ENCODE assay signal across 8 cellular contexts in the genomic region with DNA sequence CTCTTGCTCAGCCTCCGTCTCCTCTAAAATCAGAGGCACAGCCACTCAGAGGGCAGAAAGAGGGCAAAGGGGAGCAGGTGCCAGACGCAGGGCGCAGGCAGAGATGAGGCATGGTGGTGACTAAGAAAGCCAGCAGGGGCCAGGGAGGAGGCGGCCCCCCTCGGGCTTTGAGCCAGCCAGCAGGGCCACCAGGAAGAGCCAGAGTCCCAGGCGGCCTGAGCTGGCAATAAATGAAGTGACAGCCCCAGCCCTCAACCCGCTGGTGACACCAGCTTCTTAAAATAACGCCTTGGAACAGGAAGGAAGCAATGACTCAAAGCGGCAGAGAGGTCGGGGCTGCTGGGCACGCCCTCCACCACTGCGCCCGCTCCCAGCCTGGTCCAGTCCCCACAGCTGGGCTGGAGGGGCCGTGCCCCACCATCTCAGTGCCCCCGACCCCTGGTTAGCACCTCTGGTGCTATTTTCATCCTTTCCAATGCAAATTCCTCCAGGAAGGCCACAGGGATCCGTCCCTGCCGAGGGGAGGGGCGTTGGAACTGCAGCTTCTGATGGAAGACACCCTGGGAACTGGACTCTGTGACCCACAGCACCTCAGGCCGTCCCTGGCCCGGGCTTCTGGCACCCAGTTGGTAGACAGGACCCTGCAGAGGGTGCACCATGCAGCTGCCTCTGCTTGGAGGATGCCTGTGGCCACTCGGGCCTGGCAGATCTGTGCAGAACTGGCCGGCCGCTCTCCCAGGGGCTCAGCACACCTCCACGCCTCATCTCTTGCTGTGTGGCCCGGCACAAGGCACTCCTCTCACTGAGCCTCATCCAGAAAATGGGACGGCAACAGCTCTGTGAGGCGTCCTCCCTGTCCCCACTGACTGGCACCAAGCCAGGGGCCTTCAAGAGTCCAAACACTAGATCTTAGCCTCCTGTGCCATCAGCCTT.
A peak's percentile ranks its signal among the peaks of the same experiment; 100 is the strongest.
DNase-seq lines count a peak whose midpoint lies in the region; ATAC-seq, FAIRE-seq and TF ChIP-seq lines count a peak whose summit lies in the region.

No MANE protein-coding gene starts in this region.

- H3K36me3 Mint-ChIP-seq in activated T-helper 17 cell treated with anti-CD3 and anti-CD28 coated beads, Interleukin-2, amount 50 U/mL, for 72 hours (ENCODE audit: low read depth) = peaks cover 7% of the 10 kb centered on the region

- TF ChIP-seq POLR2A in Peyer's patch (IDR thresholded peaks at IDR 0.05) = no peak

- no peaks in the 10 kb centered on the region for H3K27me3 Mint-ChIP-seq in activated T-helper 17 cell treated with anti-CD3 and anti-CD28 coated beads, Interleukin-2, amount 50 U/mL, for 72 hours

- H3K36me3 ChIP-seq in Peyer's patch = peaks cover 0 to 19% (median 0%) of the 10 kb centered on the region in 3 donors

- peak overlapping the region; percentile 41 for H3K4me3 Mint-ChIP-seq in activated T-helper 17 cell treated with anti-CD3 and anti-CD28 coated beads, Interleukin-2, amount 50 U/mL, for 72 hours

- ATAC-seq in GM18907 (IDR thresholded peaks at IDR 0.05; ENCODE audit: unreplicated experiment) (peak; percentile 83), HG02981 (IDR thresholded peaks at IDR 0.05; ENCODE audit: unreplicated experiment) (peak; percentile 71)
- peak; percentile 90 for ATAC-seq in activated T-helper 17 cell treated with anti-CD3 and anti-CD28 coated beads, Interleukin-2, amount 50 U/mL, for 72 hours (replicated peaks)

- peak in 1 of 6 experiments; percentile 10 for TF ChIP-seq CTCF in Peyer's patch (IDR thresholded peaks at IDR 0.05)

- H3K27me3 ChIP-seq in Peyer's patch = no peaks in the 10 kb centered on the region

- no peaks in the 10 kb centered on the region for H3K9me3 Mint-ChIP-seq in activated T-helper 17 cell treated with anti-CD3 and anti-CD28 coated beads, Interleukin-2, amount 50 U/mL, for 72 hours

- H3K27ac Mint-ChIP-seq in activated T-helper 17 cell treated with anti-CD3 and anti-CD28 coated beads, Interleukin-2, amount 50 U/mL, for 72 hours = no peak overlapping the region

- H3K4me1 Mint-ChIP-seq in activated T-helper 17 cell treated with anti-CD3 and anti-CD28 coated beads, Interleukin-2, amount 50 U/mL, for 72 hours = peaks cover 19% of the 10 kb centered on the region

- H3K4me3 ChIP-seq in Peyer's patch = peak overlapping the region in 2 of 4 donors; percentile 14 to 32

- H3K9me3 ChIP-seq in Peyer's patch = no peaks in the 10 kb centered on the region

- DNase-seq in Peyer's patch (peak; percentile 62 to 91 (median 83)), frontal cortex (ENCODE audit: low spot score in 2 of 2) (peak; percentile 68 to 91), retina (peak; percentile 46), ecto neural progenitor cell (ENCODE audit: low spot score) (no peak), middle frontal gyrus (ENCODE audit: extremely low spot score, low spot score) (no peak)

- H3K4me1 ChIP-seq in Peyer's patch = peaks cover 0 to 71% (median 36%) of the 10 kb centered on the region in 4 donors

- no peak for FAIRE-seq in frontal cortex (lab: Jason Lieb, UNC)

- H3K27ac ChIP-seq in Peyer's patch = peak overlapping the region; percentile 40 to 81 (median 74)

Comparison
In these comparisons a context has a peak if more than half of its experiments do, and no peak if none do; other contexts are left out.
1. DNase-seq: peak in Peyer's patch (3 of 3), frontal cortex (2 of 2) and retina (single experiment); none in ecto neural progenitor cell (single experiment) and middle frontal gyrus (single experiment).
2. Peak in every context shown above with its lines, with median percentiles within 50 percentile points of each other: ATAC-seq.